1 cellular context compared by ENCODE assay signal in the genomic region with DNA sequence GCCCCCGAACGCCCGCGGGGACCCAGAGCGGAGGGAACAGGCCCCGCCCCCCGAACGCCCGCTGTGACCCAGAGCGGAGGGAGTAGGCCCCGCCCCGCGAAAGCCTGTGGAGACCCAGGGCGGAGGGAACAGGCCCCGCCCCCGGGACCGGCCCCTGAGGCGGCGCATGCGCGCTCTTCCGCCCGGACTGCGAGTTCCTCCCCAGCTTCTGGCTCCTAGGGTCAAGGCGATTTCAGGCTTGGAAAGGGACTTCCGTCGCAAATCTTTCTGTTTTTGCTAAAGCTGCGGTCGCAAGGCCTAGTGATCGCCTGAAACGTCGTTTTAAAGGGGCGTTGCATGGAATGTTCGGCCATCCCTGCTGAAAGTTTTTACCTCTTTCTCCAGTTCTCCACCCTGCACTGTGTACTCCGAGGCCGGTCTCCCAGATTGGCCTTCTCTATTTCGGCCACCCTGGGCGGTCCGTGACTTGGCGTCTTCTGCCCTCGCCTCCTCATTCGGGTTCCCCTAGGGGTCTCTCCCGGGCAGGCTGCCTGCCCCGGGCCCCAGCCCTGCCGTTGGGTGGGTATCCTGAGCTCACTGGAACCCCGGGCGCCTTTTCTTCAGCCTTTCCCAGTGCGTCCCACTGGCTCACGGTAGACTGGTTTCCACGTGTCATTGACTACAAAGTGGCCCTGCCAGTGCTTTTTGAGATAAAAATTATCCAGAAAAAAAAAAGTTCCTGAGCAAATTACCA.
TF ChIP-seq lines count a peak whose summit lies in the region.

No MANE protein-coding gene starts in this region.

TF ChIP-seq in K562, 482 proteins besides CTCF, POLR2A, EP300 and RAD21 (continued from another document and continues in another):
- TF ChIP-seq ZBTB49 (CRISPR knock-in tag; IDR thresholded peaks at IDR 0.05; ENCODE audit: borderline replicate concordance), result no peak
- no peak for TF ChIP-seq ZC3H8 (IDR thresholded peaks at IDR 0.05)
- TF ChIP-seq ZBTB34 (CRISPR knock-in tag; IDR thresholded peaks at IDR 0.05), result no peak
- no peak for TF ChIP-seq NCOA6 (IDR thresholded peaks at IDR 0.05)
- TF ChIP-seq ZNF133 (CRISPR knock-in tag; IDR thresholded peaks at IDR 0.05), result no peak
- TF ChIP-seq CHD2 (IDR thresholded peaks at IDR 0.05; ENCODE audit: low read depth, low read length), result no peak
- no peak for TF ChIP-seq ZSCAN29 (IDR thresholded peaks at IDR 0.05)
- TF ChIP-seq ADNP (tag; IDR thresholded peaks at IDR 0.05), result no peak
- TF ChIP-seq BRD4 (IDR thresholded peaks at IDR 0.05), result no peak
- no peak for TF ChIP-seq ZNF764 (CRISPR knock-in tag; IDR thresholded peaks at IDR 0.05; ENCODE audit: low read depth)
- TF ChIP-seq CBX2 (IDR thresholded peaks at IDR 0.05; ENCODE audit: insufficient read depth, low read length, poor library complexity, severe bottlenecking), result no peak
- TF ChIP-seq SREBF1 (IDR thresholded peaks at IDR 0.05; ENCODE audit: borderline replicate concordance, low read depth, low read length), result no peak
- peak; percentile 92 for TF ChIP-seq CREB3 (tag; conservative IDR thresholded peaks at IDR 0.05; ENCODE audit: low read depth)
- TF ChIP-seq SMARCE1 (IDR thresholded peaks at IDR 0.05), result peak; percentile 71
- TF ChIP-seq ZNF41 (CRISPR knock-in tag; conservative IDR thresholded peaks at IDR 0.05), result no peak
- TF ChIP-seq HMGXB4 (CRISPR knock-in tag; IDR thresholded peaks at IDR 0.05), result no peak
- TF ChIP-seq, protein P1, sequence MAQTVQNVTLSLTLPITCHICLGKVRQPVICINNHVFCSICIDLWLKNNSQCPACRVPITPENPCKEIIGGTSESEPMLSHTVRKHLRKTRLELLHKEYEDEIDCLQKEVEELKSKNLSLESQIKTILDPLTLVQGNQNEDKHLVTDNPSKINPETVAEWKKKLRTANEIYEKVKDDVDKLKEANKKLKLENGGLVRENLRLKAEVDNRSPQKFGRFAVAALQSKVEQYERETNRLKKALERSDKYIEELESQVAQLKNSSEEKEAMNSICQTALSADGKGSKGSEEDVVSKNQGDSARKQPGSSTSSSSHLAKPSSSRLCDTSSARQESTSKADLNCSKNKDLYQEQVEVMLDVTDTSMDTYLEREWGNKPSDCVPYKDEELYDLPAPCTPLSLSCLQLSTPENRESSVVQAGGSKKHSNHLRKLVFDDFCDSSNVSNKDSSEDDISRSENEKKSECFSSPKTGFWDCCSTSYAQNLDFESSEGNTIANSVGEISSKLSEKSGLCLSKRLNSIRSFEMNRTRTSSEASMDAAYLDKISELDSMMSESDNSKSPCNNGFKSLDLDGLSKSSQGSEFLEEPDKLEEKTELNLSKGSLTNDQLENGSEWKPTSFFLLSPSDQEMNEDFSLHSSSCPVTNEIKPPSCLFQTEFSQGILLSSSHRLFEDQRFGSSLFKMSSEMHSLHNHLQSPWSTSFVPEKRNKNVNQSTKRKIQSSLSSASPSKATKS (CRISPR knock-in tag; IDR thresholded peaks at IDR 0.05), result no peak
- peak; percentile 80; the same call in 1 of the 2 replicates for TF ChIP-seq PHF8 (IDR thresholded peaks at IDR 0.05; ENCODE audit: borderline replicate concordance, low read length)
- no peak for TF ChIP-seq ZEB2 (IDR thresholded peaks at IDR 0.05)
- no peak for TF ChIP-seq ZKSCAN3 (CRISPR knock-in tag; IDR thresholded peaks at IDR 0.05)
- TF ChIP-seq CBFA2T2 (conservative IDR thresholded peaks at IDR 0.05), result no peak
- no peak for TF ChIP-seq HIVEP1 (CRISPR knock-in tag; IDR thresholded peaks at IDR 0.05)
- peak; percentile 73 for TF ChIP-seq EP400 (IDR thresholded peaks at IDR 0.05)
- TF ChIP-seq ZNF696 (CRISPR knock-in tag; conservative IDR thresholded peaks at IDR 0.05), result no peak
- TF ChIP-seq, protein P2, sequence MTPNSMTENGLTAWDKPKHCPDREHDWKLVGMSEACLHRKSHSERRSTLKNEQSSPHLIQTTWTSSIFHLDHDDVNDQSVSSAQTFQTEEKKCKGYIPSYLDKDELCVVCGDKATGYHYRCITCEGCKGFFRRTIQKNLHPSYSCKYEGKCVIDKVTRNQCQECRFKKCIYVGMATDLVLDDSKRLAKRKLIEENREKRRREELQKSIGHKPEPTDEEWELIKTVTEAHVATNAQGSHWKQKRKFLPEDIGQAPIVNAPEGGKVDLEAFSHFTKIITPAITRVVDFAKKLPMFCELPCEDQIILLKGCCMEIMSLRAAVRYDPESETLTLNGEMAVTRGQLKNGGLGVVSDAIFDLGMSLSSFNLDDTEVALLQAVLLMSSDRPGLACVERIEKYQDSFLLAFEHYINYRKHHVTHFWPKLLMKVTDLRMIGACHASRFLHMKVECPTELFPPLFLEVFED (CRISPR knock-in tag; conservative IDR thresholded peaks at IDR 0.05), result no peak
- TF ChIP-seq CREBBP (IDR thresholded peaks at IDR 0.05; ENCODE audit: low read depth, low read length), result no peak
- no peak; the same call in 1 of the 2 replicates for TF ChIP-seq EGR1 (conservative IDR thresholded peaks at IDR 0.05)
- no peak for TF ChIP-seq ZNF507 (tag; conservative IDR thresholded peaks at IDR 0.05)
- no peak; the same call in 1 of the 2 replicates for TF ChIP-seq TRIM28 (IDR thresholded peaks at IDR 0.05)
- no peak for TF ChIP-seq ZNF24 (IDR thresholded peaks at IDR 0.05)
- TF ChIP-seq, protein P3, sequence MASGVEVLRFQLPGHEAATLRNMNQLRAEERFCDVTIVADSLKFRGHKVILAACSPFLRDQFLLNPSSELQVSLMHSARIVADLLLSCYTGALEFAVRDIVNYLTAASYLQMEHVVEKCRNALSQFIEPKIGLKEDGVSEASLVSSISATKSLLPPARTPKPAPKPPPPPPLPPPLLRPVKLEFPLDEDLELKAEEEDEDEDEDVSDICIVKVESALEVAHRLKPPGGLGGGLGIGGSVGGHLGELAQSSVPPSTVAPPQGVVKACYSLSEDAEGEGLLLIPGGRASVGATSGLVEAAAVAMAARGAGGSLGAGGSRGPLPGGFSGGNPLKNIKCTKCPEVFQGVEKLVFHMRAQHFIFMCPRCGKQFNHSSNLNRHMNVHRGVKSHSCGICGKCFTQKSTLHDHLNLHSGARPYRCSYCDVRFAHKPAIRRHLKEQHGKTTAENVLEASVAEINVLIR (CRISPR knock-in tag; IDR thresholded peaks at IDR 0.05), result no peak
- no peak for TF ChIP-seq PTRF (tag; IDR thresholded peaks at IDR 0.05)
- no peak for TF ChIP-seq ZNF655 (CRISPR knock-in tag; IDR thresholded peaks at IDR 0.05)
- peak; percentile 71 for TF ChIP-seq DIDO1 (tag; IDR thresholded peaks at IDR 0.05; ENCODE audit: low read depth)
- TF ChIP-seq RBM34 (IDR thresholded peaks at IDR 0.05; ENCODE audit: borderline replicate concordance, insufficient read depth, low read length), result no peak
- TF ChIP-seq RBFOX2 (IDR thresholded peaks at IDR 0.05; ENCODE audit: low read depth, low read length), result peak; percentile 91
- no peak for TF ChIP-seq PRMT5 (CRISPR knock-in tag; IDR thresholded peaks at IDR 0.05)
- 0 out of 2 replicates have a peak, but pooled peaks have one; percentile 3 for TF ChIP-seq TOE1 (IDR thresholded peaks at IDR 0.05; ENCODE audit: borderline replicate concordance)
- no peak for TF ChIP-seq TOE1 (CRISPR knock-in tag; IDR thresholded peaks at IDR 0.05; ENCODE audit: borderline replicate concordance, low read depth)
- TF ChIP-seq TGIF2 (CRISPR knock-in tag; IDR thresholded peaks at IDR 0.05), result no peak
- no peak for TF ChIP-seq MCM5 (IDR thresholded peaks at IDR 0.05; ENCODE audit: low read depth)
- TF ChIP-seq GTF2A2 (tag; IDR thresholded peaks at IDR 0.05), result no peak
- no peak for TF ChIP-seq CCAR2 (IDR thresholded peaks at IDR 0.05; ENCODE audit: low read depth, low read length)
- TF ChIP-seq, protein P4, sequence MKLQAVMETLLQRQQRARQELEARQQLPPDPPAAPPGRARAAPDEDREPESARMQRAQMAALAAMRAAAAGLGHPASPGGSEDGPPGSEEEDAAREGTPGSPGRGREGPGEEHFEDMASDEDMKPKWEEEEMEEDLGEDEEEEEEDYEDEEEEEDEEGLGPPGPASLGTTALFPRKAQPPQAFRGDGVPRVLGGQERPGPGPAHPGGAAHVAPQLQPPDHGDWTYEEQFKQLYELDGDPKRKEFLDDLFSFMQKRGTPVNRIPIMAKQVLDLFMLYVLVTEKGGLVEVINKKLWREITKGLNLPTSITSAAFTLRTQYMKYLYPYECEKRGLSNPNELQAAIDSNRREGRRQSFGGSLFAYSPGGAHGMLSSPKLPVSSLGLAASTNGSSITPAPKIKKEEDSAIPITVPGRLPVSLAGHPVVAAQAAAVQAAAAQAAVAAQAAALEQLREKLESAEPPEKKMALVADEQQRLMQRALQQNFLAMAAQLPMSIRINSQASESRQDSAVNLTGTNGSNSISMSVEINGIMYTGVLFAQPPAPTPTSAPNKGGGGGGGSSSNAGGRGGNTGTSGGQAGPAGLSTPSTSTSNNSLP (IDR thresholded peaks at IDR 0.05; ENCODE audit: borderline replicate concordance, low read depth, low read length), result no peak; the same call in 1 of the 2 replicates
